8 cellular contexts compared by ENCODE assay signal in the genomic region with DNA sequence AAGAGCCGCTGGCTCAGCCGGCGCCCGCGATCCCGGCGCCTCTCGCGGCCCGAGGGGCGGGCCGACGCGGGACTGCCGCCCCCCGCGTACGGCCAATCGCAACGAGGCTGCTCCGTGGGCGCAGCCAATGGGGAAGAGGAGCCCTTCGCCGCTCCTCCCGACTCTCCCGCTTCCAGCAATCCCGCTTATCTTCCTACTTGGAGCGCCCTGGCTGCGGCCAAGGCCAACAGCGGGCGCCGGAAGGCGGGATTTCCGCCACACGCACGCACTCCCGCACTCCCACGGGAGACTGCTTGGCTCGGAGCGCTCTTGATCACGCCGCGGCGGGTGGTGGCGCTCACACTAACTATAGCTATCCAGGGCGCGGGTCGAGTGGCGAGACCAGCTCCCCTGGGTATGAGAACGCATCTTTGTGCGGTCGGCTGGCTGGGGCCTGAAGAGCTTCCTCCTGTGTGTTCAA. TPM values are rescaled to one million over a fixed set of nuclear protein-coding genes. Genes with fewer than 3 reads are reported as not detected.
DNase-seq lines count a peak whose midpoint lies in the region; TF ChIP-seq lines count a peak whose summit lies in the region.
"Not testable (repeated sequence)": the region's sequence is repeated elsewhere in the genome, so short reads cannot be mapped to it uniquely, and the experiment has no call there.

A gene with protein sequence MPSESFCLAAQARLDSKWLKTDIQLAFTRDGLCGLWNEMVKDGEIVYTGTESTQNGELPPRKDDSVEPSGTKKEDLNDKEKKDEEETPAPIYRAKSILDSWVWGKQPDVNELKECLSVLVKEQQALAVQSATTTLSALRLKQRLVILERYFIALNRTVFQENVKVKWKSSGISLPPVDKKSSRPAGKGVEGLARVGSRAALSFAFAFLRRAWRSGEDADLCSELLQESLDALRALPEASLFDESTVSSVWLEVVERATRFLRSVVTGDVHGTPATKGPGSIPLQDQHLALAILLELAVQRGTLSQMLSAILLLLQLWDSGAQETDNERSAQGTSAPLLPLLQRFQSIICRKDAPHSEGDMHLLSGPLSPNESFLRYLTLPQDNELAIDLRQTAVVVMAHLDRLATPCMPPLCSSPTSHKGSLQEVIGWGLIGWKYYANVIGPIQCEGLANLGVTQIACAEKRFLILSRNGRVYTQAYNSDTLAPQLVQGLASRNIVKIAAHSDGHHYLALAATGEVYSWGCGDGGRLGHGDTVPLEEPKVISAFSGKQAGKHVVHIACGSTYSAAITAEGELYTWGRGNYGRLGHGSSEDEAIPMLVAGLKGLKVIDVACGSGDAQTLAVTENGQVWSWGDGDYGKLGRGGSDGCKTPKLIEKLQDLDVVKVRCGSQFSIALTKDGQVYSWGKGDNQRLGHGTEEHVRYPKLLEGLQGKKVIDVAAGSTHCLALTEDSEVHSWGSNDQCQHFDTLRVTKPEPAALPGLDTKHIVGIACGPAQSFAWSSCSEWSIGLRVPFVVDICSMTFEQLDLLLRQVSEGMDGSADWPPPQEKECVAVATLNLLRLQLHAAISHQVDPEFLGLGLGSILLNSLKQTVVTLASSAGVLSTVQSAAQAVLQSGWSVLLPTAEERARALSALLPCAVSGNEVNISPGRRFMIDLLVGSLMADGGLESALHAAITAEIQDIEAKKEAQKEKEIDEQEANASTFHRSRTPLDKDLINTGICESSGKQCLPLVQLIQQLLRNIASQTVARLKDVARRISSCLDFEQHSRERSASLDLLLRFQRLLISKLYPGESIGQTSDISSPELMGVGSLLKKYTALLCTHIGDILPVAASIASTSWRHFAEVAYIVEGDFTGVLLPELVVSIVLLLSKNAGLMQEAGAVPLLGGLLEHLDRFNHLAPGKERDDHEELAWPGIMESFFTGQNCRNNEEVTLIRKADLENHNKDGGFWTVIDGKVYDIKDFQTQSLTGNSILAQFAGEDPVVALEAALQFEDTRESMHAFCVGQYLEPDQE (N-terminal part only) (minus strand): TSS at position 51 of the 460 bp plus-strand sequence. CDS start 746 bp downstream, outside the sequence.

- not testable (repeated sequence) for H3K36me3 Mint-ChIP-seq in neural crest cell (ENCODE audit: low read depth)

- H3K4me1 Mint-ChIP-seq in neural crest cell: not testable (repeated sequence)

- not testable (repeated sequence) for H3K27me3 ChIP-seq in BE2C; SU-DHL-6 (ENCODE audit: low read length); adipocyte (replicated peaks; ENCODE audit: control insufficient read depth, insufficient read depth, low read length); iPS-20b (ENCODE audit: insufficient read depth, low read length); stomach

- H3K9me2 ChIP-seq in SU-DHL-6 (replicated peaks; ENCODE audit: insufficient read depth, low read length): not testable (repeated sequence)

- H3K27me3 Mint-ChIP-seq in neural crest cell (ENCODE audit: low read depth): not testable (repeated sequence)

- no CpG with 5 or more reads among the region's 52 CpGs for WGBS in stomach, 5 donors

- peak within 1 kb of the TSS; percentile 42 for H3K27ac ChIP-seq in SU-DHL-6 (ENCODE audit: low read depth, low read length)
- H3K27ac ChIP-seq in epithelial cell of prostate: peak within 1 kb of the TSS; percentile 26
- not testable (repeated sequence) for H3K27ac ChIP-seq in iPS-20b (ENCODE audit: low read length)
- H3K27ac ChIP-seq in stomach: peak within 1 kb of the TSS in 2 of 5 donors; percentile 31 to 49

- H3K9me3 ChIP-seq in BE2C; SU-DHL-6 (ENCODE audit: insufficient read depth, low read length); adipocyte (ENCODE audit: control insufficient read depth, low read length); iPS-20b (ENCODE audit: insufficient read depth, low read depth, low read length); stomach: not testable (repeated sequence)

- H3K27ac Mint-ChIP-seq in neural crest cell (ENCODE audit: unreplicated experiment): peak within 1 kb of the TSS; percentile 99

- H3F3A ChIP-seq in SU-DHL-6 (ENCODE audit: insufficient read depth): not testable (repeated sequence)

- not testable (repeated sequence) for H3K4me1 ChIP-seq in BE2C; adipocyte (ENCODE audit: control insufficient read depth, insufficient read depth, low read length); iPS-20b (ENCODE audit: insufficient read depth, low read length); stomach

- H3K9ac ChIP-seq in SU-DHL-6 (ENCODE audit: low read length) (peak within 1 kb of the TSS; percentile 38; the same call in 1 of the 2 replicates), adipocyte (ENCODE audit: low read length) (peak within 1 kb of the TSS; percentile 72)
- H3K9ac ChIP-seq in iPS-20b (ENCODE audit: low read depth, low read length): not testable (repeated sequence)

- not testable (repeated sequence) for H4K20me1 ChIP-seq in SU-DHL-6 (ENCODE audit: low read depth, low read length)

- peak within 1 kb of the TSS; percentile 99 for H3K4me3 Mint-ChIP-seq in neural crest cell

- TF ChIP-seq EP300 in stomach (IDR thresholded peaks at IDR 0.05): not testable (repeated sequence)

- not testable (repeated sequence) for TF ChIP-seq POLR2A in stomach (IDR thresholded peaks at IDR 0.05)

- peak within 1 kb of the TSS; percentile 56 for H3K4me2 ChIP-seq in SU-DHL-6 (ENCODE audit: low read depth, low read length, poor library complexity, severe bottlenecking)

- not testable (repeated sequence) for TF ChIP-seq CTCF in BE2C (IDR thresholded peaks at IDR 0.05; ENCODE audit: low read depth, low read length); SU-DHL-6 (IDR thresholded peaks at IDR 0.05; ENCODE audit: insufficient read depth, low read length, poor library complexity, severe bottlenecking); neural crest cell (conservative IDR thresholded peaks at IDR 0.05); stomach (IDR thresholded peaks at IDR 0.05)

- H3K4me3 ChIP-seq in BE2C (ENCODE audit: low read depth, low read length) (peak within 1 kb of the TSS; percentile 48), SU-DHL-6 (ENCODE audit: insufficient read depth, low read length, poor library complexity, severe bottlenecking) (peak within 1 kb of the TSS; percentile 40), adipocyte (ENCODE audit: low read length) (peak within 1 kb of the TSS; percentile 75), iPS-20b (ENCODE audit: low read length) (peak within 1 kb of the TSS; percentile 55), stomach (peak within 1 kb of the TSS; percentile 34 to 42 (median 37))

- not testable (repeated sequence) for H3K9me3 Mint-ChIP-seq in neural crest cell

- not testable (repeated sequence) for H2AFZ ChIP-seq in SU-DHL-6 (ENCODE audit: low read depth, low read length, severe bottlenecking)

- intact Hi-C loops in stomach (cut with DNase I; ENCODE audit: low total_unique reads): not testable (repeated sequence)

- not testable (repeated sequence) for DNase-seq in BE2C; HT-29 (ENCODE audit: low spot score); adipocyte (ENCODE audit: low read depth); epithelial cell of prostate (ENCODE audit: low read depth, low spot score); neural crest cell (ENCODE audit: low read depth, low spot score); stomach

- H3K79me2 ChIP-seq in SU-DHL-6 (ENCODE audit: insufficient read depth, low read length): not testable (repeated sequence)

- not testable (repeated sequence) for H3K36me3 ChIP-seq in BE2C; SU-DHL-6 (ENCODE audit: low read length); adipocyte (ENCODE audit: control insufficient read depth, insufficient read depth, low read length, severe bottlenecking); iPS-20b (ENCODE audit: insufficient read depth, low read depth, low read length)
- H3K36me3 ChIP-seq in stomach: peaks cover 0 to 12% (median 7%) of the 10 kb centered on the region in 4 donors

RNA-seq across cellular contexts. Expression of the gene that starts here (rescaled TPM):
- polyA plus RNA-seq in BE2C (2012; ENCODE audit: insufficient read depth, insufficient read length, low read depth): 89.3 TPM
- 82.9 and 84.9 TPM in 2 replicates for total RNA-seq in HT-29 (2014; rRNA removed; shearing (Covaris generic))
- total RNA-seq in neural crest cell (83.6 and 87.7 TPM in 2 replicates), stomach (100 to 1,000 TPM in 3 of 5 donors, 10 to 100 TPM in 2; 68.4 to 437 (median 112) TPM)
- 10 to 100 TPM in 2 of 3 donors, 1 to 10 TPM in 1; 7.9 to 21.5 (median 11.5) TPM for polyA plus RNA-seq in stomach
